In the genomic region with DNA sequence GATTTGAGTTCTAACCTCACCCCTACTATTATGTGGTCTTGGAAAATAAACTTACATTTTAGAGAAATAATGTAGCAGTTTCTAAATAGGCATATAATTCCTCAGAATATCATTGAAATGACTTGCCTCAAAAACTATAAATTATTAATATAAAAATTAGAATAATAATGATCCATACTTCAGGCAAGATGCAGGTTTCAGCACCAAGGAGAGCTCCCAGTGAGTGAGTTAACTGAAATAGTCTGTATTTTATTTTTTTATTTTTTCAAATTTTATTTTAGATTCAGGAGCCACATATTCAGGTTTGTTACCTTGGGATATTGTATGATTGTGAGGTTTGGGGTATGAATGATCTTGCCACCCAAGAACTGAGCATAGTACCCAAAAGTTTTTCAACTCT, we compare ENCODE assay signal across 17 cellular contexts.
DNase-seq lines count a peak whose midpoint lies in the region; ATAC-seq and TF ChIP-seq lines count a peak whose summit lies in the region.
"Had no signal": no experiment of that assay in that cellular context is flagged by ENCODE, and none has a peak within 500 bp of the region (broad histone marks: within the 10 kb centered on the region; RNA-seq: fewer than 3 reads in every experiment).

No MANE protein-coding gene starts in this region.

- no peaks in the 10 kb centered on the region for H3K27me3 Mint-ChIP-seq in stimulated activated naive CD8-positive, alpha-beta T cell treated with anti-CD3 and anti-CD28 coated beads, Interleukin-15, amount 100 ng/mL, for 72 hours
- H3K27me3 Mint-ChIP-seq: progenitor cell of endocrine pancreas had no signal

- H3K27ac Mint-ChIP-seq in stimulated activated naive CD8-positive, alpha-beta T cell treated with anti-CD3 and anti-CD28 coated beads, Interleukin-15, amount 100 ng/mL, for 72 hours = no peak overlapping the region
- H3K27ac Mint-ChIP-seq: progenitor cell of endocrine pancreas; stimulated activated effector memory CD8-positive, alpha-beta T cell treated with anti-CD3 and anti-CD28 coated beads, Interleukin-12 subunit alpha, Interleukin-12 subunit beta, amount 100 ng/mL, for 72 hours; WTC11 had no signal

- no peaks in the 10 kb centered on the region for H3K4me1 Mint-ChIP-seq in stimulated activated naive CD8-positive, alpha-beta T cell treated with anti-CD3 and anti-CD28 coated beads, Interleukin-15, amount 100 ng/mL, for 72 hours
- H3K4me1 Mint-ChIP-seq: stimulated activated effector memory CD8-positive, alpha-beta T cell treated with anti-CD3 and anti-CD28 coated beads, Interleukin-12 subunit alpha, Interleukin-12 subunit beta, amount 100 ng/mL, for 72 hours; WTC11 had no signal

- no peak overlapping the region for H3K4me3 Mint-ChIP-seq in stimulated activated naive CD8-positive, alpha-beta T cell treated with anti-CD3 and anti-CD28 coated beads, Interleukin-15, amount 100 ng/mL, for 72 hours
- H3K4me3 Mint-ChIP-seq: stimulated activated effector memory CD8-positive, alpha-beta T cell treated with anti-CD3 and anti-CD28 coated beads, Interleukin-12 subunit alpha, Interleukin-12 subunit beta, amount 100 ng/mL, for 72 hours; WTC11 had no signal

- no peak for TF ChIP-seq CTCF in fibroblast of the aortic adventitia (IDR thresholded peaks at IDR 0.05; ENCODE audit: insufficient read depth, low read length)

- peak; percentile 10 for DNase-seq in stimulated activated naive CD8-positive, alpha-beta T cell treated with anti-CD3 and anti-CD28 coated beads, Interleukin-15, Interleukin-2, amounts not matched to agents 100 U/mL and 50 U/mL, for 24 hours
- DNase-seq in stimulated activated naive CD8-positive, alpha-beta T cell treated with anti-CD3 and anti-CD28 coated beads, Interleukin-15, amount 100 ng/mL, for 72 hours = no peak
- DNase-seq in fibroblast of the aortic adventitia (ENCODE audit: low read depth) (peak; percentile 30), NCI-H2107 (lab: John Stamatoyannopoulos, UW) (no peak), globus pallidus (ENCODE audit: low spot score) (no peak), superior temporal gyrus (ENCODE audit: extremely low spot score) (no peak), UCSD-AML1 (lab: John Stamatoyannopoulos, UW; ENCODE audit: unreplicated experiment) (no peak)
- DNase-seq: activated T-cell treated with anti-CD3 and anti-CD28 coated beads, Interleukin-2, amount 50 U/mL, for 1 hour; anterior cingulate cortex; C1 segment of cervical spinal cord; NCI-H1436 treated with DMSO at 0.1 percent for 48 hours; NCI-H526 treated with DMSO at 0.1 percent for 48 hours; Right ventricle myocardium superior had no signal

- ATAC-seq in stimulated activated naive CD8-positive, alpha-beta T cell treated with anti-CD3 and anti-CD28 coated beads, Interleukin-15, Interleukin-2, amounts not matched to agents 100 U/mL and 50 U/mL, for 24 hours = no peak
- no peak for ATAC-seq in stimulated activated naive CD8-positive, alpha-beta T cell treated with anti-CD3 and anti-CD28 coated beads, Interleukin-15, amount 100 ng/mL, for 72 hours
- ATAC-seq: stimulated activated effector memory CD8-positive, alpha-beta T cell treated with anti-CD3 and anti-CD28 coated beads, Interleukin-12 subunit alpha, Interleukin-12 subunit beta, amount 100 ng/mL, for 72 hours; WTC11 had no signal

- H3K4me3 ChIP-seq in fibroblast of the aortic adventitia (ENCODE audit: low read depth, low read length) = no peak overlapping the region

- peaks cover 16 to 28% of the 10 kb centered on the region in 2 donors for H3K9me3 Mint-ChIP-seq in stimulated activated naive CD8-positive, alpha-beta T cell treated with anti-CD3 and anti-CD28 coated beads, Interleukin-15, amount 100 ng/mL, for 72 hours

TF ChIP-seq in PFSK-1, 5 proteins besides CTCF, POLR2A, EP300 and RAD21:
- TF ChIP-seq POLR2AphosphoS5 (IDR thresholded peaks at IDR 0.05; ENCODE audit: low read depth, low read length) = no peak
- TF ChIP-seq, protein P1, sequence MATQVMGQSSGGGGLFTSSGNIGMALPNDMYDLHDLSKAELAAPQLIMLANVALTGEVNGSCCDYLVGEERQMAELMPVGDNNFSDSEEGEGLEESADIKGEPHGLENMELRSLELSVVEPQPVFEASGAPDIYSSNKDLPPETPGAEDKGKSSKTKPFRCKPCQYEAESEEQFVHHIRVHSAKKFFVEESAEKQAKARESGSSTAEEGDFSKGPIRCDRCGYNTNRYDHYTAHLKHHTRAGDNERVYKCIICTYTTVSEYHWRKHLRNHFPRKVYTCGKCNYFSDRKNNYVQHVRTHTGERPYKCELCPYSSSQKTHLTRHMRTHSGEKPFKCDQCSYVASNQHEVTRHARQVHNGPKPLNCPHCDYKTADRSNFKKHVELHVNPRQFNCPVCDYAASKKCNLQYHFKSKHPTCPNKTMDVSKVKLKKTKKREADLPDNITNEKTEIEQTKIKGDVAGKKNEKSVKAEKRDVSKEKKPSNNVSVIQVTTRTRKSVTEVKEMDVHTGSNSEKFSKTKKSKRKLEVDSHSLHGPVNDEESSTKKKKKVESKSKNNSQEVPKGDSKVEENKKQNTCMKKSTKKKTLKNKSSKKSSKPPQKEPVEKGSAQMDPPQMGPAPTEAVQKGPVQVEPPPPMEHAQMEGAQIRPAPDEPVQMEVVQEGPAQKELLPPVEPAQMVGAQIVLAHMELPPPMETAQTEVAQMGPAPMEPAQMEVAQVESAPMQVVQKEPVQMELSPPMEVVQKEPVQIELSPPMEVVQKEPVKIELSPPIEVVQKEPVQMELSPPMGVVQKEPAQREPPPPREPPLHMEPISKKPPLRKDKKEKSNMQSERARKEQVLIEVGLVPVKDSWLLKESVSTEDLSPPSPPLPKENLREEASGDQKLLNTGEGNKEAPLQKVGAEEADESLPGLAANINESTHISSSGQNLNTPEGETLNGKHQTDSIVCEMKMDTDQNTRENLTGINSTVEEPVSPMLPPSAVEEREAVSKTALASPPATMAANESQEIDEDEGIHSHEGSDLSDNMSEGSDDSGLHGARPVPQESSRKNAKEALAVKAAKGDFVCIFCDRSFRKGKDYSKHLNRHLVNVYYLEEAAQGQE (IDR thresholded peaks at IDR 0.05; ENCODE audit: insufficient read depth in 1 of 2, low read depth in 2 of 2, low read length in 2 of 2) = peak; percentile 76 to 88
TF ChIP-seq in PFSK-1: peak in this region for 1.

Comparison
In these comparisons a context has a peak if more than half of its experiments do, and no peak if none do; other contexts are left out.
1. DNase-seq: peak in stimulated activated naive CD8-positive, alpha-beta T cell treated with anti-CD3 and anti-CD28 coated beads, Interleukin-15, Interleukin-2, amounts not matched to agents 100 U/mL and 50 U/mL, for 24 hours (single experiment) and fibroblast of the aortic adventitia (single experiment); none in stimulated activated naive CD8-positive, alpha-beta T cell treated with anti-CD3 and anti-CD28 coated beads, Interleukin-15, amount 100 ng/mL, for 72 hours (0 of 2), NCI-H2107 (single experiment), globus pallidus (single experiment), superior temporal gyrus (single experiment) and UCSD-AML1 (single experiment).